1 cellular context compared by ENCODE assay signal in the genomic region with DNA sequence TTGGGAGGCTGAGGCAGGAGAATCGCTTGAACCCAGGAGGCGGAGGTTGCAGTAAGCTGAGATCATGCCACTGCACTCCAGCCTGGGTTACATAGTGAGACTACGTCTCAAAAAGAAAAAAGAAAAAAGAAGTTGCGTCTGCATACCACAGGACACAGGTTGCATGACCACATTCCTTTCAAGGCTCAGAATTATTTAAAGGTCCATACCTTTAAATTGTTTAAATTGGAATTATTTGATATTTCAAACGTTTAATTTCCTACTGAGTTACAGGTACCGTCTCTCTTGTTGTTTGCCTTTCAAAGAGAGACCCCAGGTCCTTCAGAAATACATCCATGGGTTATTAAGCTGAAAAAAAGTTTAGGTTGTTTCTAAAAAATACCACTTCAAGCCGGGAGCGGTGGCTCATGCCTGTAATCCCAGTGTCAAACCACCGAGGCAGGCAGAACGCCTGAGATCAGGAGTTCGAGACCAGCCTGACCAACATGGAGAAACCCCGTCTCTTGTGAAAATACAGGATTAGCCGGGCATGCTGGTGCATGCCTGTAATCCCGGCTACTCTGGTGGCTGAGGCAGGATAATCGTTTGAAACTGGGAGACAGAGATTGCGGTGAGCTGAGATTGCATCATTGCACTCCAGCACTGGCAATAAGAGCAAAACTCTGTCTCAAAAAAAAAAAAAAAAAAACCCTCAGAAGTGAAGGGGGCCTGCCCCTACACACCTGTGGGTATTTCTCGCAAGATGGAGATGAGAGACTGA.
A peak's percentile ranks its signal among the peaks of the same experiment; 100 is the strongest.
TF ChIP-seq lines count a peak whose summit lies in the region.

No MANE protein-coding gene starts in this region.

TF ChIP-seq in H1, 55 proteins besides CTCF, POLR2A, EP300 and RAD21:
- TF ChIP-seq CHD1 (IDR thresholded peaks at IDR 0.05; ENCODE audit: low read depth, low read length) = no peak
- no peak for TF ChIP-seq HDAC2 (IDR thresholded peaks at IDR 0.05; ENCODE audit: borderline replicate concordance in 1 of 2, low read depth in 2 of 2, low read length in 2 of 2)
- TF ChIP-seq CEBPB (IDR thresholded peaks at IDR 0.05; ENCODE audit: low read depth, low read length) = peak; percentile 33; the same call in 1 of the 2 replicates
- TF ChIP-seq PHF8 (conservative IDR thresholded peaks at IDR 0.05; ENCODE audit: low read depth, low read length) = no peak
- TF ChIP-seq TBP (IDR thresholded peaks at IDR 0.05; ENCODE audit: low read depth, low read length) = no peak
TF ChIP-seq in H1: peak in this region for 1.
